In genomic region chr1:3796215-3797193, GRCh38 we compare ENCODE assay signal across 1 cellular context.
TF ChIP-seq lines count a peak whose summit lies in the region.

LRRC47 (minus strand) TSS chr1:3796498; CDS start chr1:3796476, 22 bp downstream.

TF ChIP-seq in HepG2, 621 proteins besides CTCF, POLR2A, EP300 and RAD21 (continued from another document):
- peak; percentile 34 for TF ChIP-seq AGO2 (optimal IDR thresholded peaks at IDR 0.05; ENCODE audit: low read depth, low read length)
- no peak for TF ChIP-seq ZSCAN29 (CRISPR knock-in tag; conservative IDR thresholded peaks at IDR 0.05)
- TF ChIP-seq ZNF276 (CRISPR knock-in tag; IDR thresholded peaks at IDR 0.05; ENCODE audit: low read depth): no peak
- peak; percentile 91 for TF ChIP-seq POLR2G (IDR thresholded peaks at IDR 0.05; ENCODE audit: low read depth, low read length)
